ENCODE assay signal across 8 cellular contexts in genomic region chr1:174800221-174800791, GRCh38.
A peak's percentile ranks its signal among the peaks of the same experiment; 100 is the strongest.
DNase-seq lines count a peak whose midpoint lies in the region; ATAC-seq and TF ChIP-seq lines count a peak whose summit lies in the region.

No MANE protein-coding gene starts in this region.

- no peaks in the 10 kb centered on the region for H3K36me3 Mint-ChIP-seq in activated CD8-positive, alpha-beta memory T cell treated with anti-CD3 and anti-CD28 coated beads, Interleukin-2, amount 10 ng/mL, durations not matched to agents 7 days and 5 days
- no peaks in the 10 kb centered on the region for H3K36me3 Mint-ChIP-seq in T-helper 2 cell treated with Interferon-gamma antibody and Interleukin-4, amounts not matched to agents 5 μg/mL and 100 μg/mL, for 36 hours (ENCODE audit: low read depth)

- no peak for TF ChIP-seq RAD21 in neural cell (conservative IDR thresholded peaks at IDR 0.05)

- no peaks in the 10 kb centered on the region for H3K9me3 ChIP-seq in fibroblast of lung (ENCODE audit: control insufficient read depth, insufficient read depth, low read depth, low read length)
- H3K9me3 ChIP-seq in neural cell (ENCODE audit: low read length), result no peaks in the 10 kb centered on the region
- H3K9me3 ChIP-seq in MM.1S (replicated peaks; ENCODE audit: insufficient read depth, low read length), result no peaks in the 10 kb centered on the region

- peak overlapping the region; percentile 29 for H3K9ac ChIP-seq in fibroblast of lung (ENCODE audit: insufficient read depth, low read length)
- peak overlapping the region; percentile 88 for H3K9ac ChIP-seq in neural cell (ENCODE audit: low read length)
- H3K9ac ChIP-seq in MM.1S (ENCODE audit: low read length), result no peak overlapping the region

- H3K9me2 ChIP-seq in neural cell (ENCODE audit: insufficient read depth, low read length) (no peaks in the 10 kb centered on the region), MM.1S (replicated peaks; ENCODE audit: insufficient read depth, low read length) (no peaks in the 10 kb centered on the region)

- no peak for TF ChIP-seq CTCF in fibroblast of lung (conservative IDR thresholded peaks at IDR 0.05 in 1 of 2, IDR thresholded peaks at IDR 0.05 in 1 of 2; ENCODE audit: low read depth in 1 of 2, low read length in 2 of 2)
- TF ChIP-seq CTCF in neural cell (IDR thresholded peaks at IDR 0.05; ENCODE audit: poor library complexity, severe bottlenecking), result no peak
- TF ChIP-seq CTCF in MM.1S (IDR thresholded peaks at IDR 0.05; ENCODE audit: low read length), result no peak

- H3K27ac Mint-ChIP-seq in activated CD8-positive, alpha-beta memory T cell treated with anti-CD3 and anti-CD28 coated beads, Interleukin-2, amount 10 ng/mL, durations not matched to agents 7 days and 5 days, result no peak overlapping the region
- no peak overlapping the region for H3K27ac Mint-ChIP-seq in T-helper 2 cell treated with Interferon-gamma antibody and Interleukin-4, amounts not matched to agents 5 μg/mL and 100 μg/mL, for 36 hours

- H3K27me3 Mint-ChIP-seq in activated CD8-positive, alpha-beta memory T cell treated with anti-CD3 and anti-CD28 coated beads, Interleukin-2, amount 10 ng/mL, durations not matched to agents 7 days and 5 days, result no peaks in the 10 kb centered on the region
- no peaks in the 10 kb centered on the region for H3K27me3 Mint-ChIP-seq in T-helper 2 cell treated with Interferon-gamma antibody and Interleukin-4, amounts not matched to agents 5 μg/mL and 100 μg/mL, for 36 hours (ENCODE audit: low read depth)

- peak overlapping the region; percentile 35 for H3K27ac ChIP-seq in fibroblast of lung (ENCODE audit: insufficient read depth, low read length)
- peak overlapping the region; percentile 95 for H3K27ac ChIP-seq in neural cell (ENCODE audit: low read length)
- no peak overlapping the region for H3K27ac ChIP-seq in MM.1S (ENCODE audit: low read length)

- peak overlapping the region; percentile 35 to 84 (median 68) for H3K4me3 ChIP-seq in fibroblast of lung (replicated peaks in 1 of 4; ENCODE audit: control extremely low read depth in 1 of 4, insufficient read depth in 1 of 4, low read depth in 3 of 4, low read length in 4 of 4)
- H3K4me3 ChIP-seq in neural cell (ENCODE audit: low read length), result peak overlapping the region; percentile 71
- no peak overlapping the region for H3K4me3 ChIP-seq in MM.1S (ENCODE audit: low read length)

- H3K4me2 ChIP-seq in fibroblast of lung (ENCODE audit: extremely low read depth, insufficient read depth, low read length) (peak overlapping the region; percentile 91), neural cell (ENCODE audit: low read length) (peak overlapping the region; percentile 77), MM.1S (ENCODE audit: low read depth, low read length) (no peak overlapping the region)

- H2AFZ ChIP-seq in fibroblast of lung (ENCODE audit: low read length) (peak overlapping the region; percentile 96), neural cell (ENCODE audit: low read depth, low read length) (peak overlapping the region; percentile 3), MM.1S (ENCODE audit: low read length) (no peak overlapping the region)

- H3K4me1 ChIP-seq in fibroblast of lung (ENCODE audit: control insufficient read depth, extremely low read depth, insufficient read depth, low read length) (no peaks in the 10 kb centered on the region), MM.1S (ENCODE audit: low read length) (no peaks in the 10 kb centered on the region)

- H3K79me2 ChIP-seq in fibroblast of lung (ENCODE audit: control insufficient read depth, insufficient read depth, low read length) (no peaks in the 10 kb centered on the region), neural cell (replicated peaks; ENCODE audit: insufficient read depth, low read length) (peaks cover 45% of the 10 kb centered on the region), MM.1S (ENCODE audit: low read length) (no peaks in the 10 kb centered on the region)

- H4K20me1 ChIP-seq in fibroblast of lung (ENCODE audit: control insufficient read depth, extremely low read depth, insufficient read depth, low read length) (no peaks in the 10 kb centered on the region), neural cell (ENCODE audit: insufficient read depth) (no peaks in the 10 kb centered on the region), MM.1S (ENCODE audit: insufficient read depth, low read length) (no peaks in the 10 kb centered on the region)

- H3K4me1 Mint-ChIP-seq in activated CD8-positive, alpha-beta memory T cell treated with anti-CD3 and anti-CD28 coated beads, Interleukin-2, amount 10 ng/mL, durations not matched to agents 7 days and 5 days, result peaks cover 12% of the 10 kb centered on the region
- peaks cover 7% of the 10 kb centered on the region for H3K4me1 Mint-ChIP-seq in T-helper 2 cell treated with Interferon-gamma antibody and Interleukin-4, amounts not matched to agents 5 μg/mL and 100 μg/mL, for 36 hours (ENCODE audit: low read depth)

- ATAC-seq in activated CD8-positive, alpha-beta memory T cell treated with anti-CD3 and anti-CD28 coated beads, Interleukin-2, amount 10 ng/mL, durations not matched to agents 7 days and 5 days, result peak; percentile 28
- no peak for ATAC-seq in GM19351 (IDR thresholded peaks at IDR 0.05; ENCODE audit: unreplicated experiment)
- no peak for ATAC-seq in GM21515 (IDR thresholded peaks at IDR 0.05; ENCODE audit: unreplicated experiment)

- H3F3A ChIP-seq in neural cell (ENCODE audit: insufficient read depth, low read length, poor library complexity, severe bottlenecking) (peaks cover 19% of the 10 kb centered on the region), MM.1S (ENCODE audit: insufficient read depth, low read length) (no peaks in the 10 kb centered on the region)

- no peak overlapping the region for H3K4me3 Mint-ChIP-seq in activated CD8-positive, alpha-beta memory T cell treated with anti-CD3 and anti-CD28 coated beads, Interleukin-2, amount 10 ng/mL, durations not matched to agents 7 days and 5 days
- no peak overlapping the region for H3K4me3 Mint-ChIP-seq in T-helper 2 cell treated with Interferon-gamma antibody and Interleukin-4, amounts not matched to agents 5 μg/mL and 100 μg/mL, for 36 hours

- H3K27me3 ChIP-seq in fibroblast of lung (ENCODE audit: control insufficient read depth, insufficient read depth, low read length), result no peaks in the 10 kb centered on the region
- H3K27me3 ChIP-seq in neural cell (ENCODE audit: insufficient read depth, low read depth, low read length), result no peaks in the 10 kb centered on the region
- H3K27me3 ChIP-seq in MM.1S (replicated peaks; ENCODE audit: insufficient read depth, low read length), result no peaks in the 10 kb centered on the region

- no peaks in the 10 kb centered on the region for H3K36me3 ChIP-seq in fibroblast of lung (ENCODE audit: control insufficient read depth, insufficient read depth, low read length)
- no peaks in the 10 kb centered on the region for H3K36me3 ChIP-seq in neural cell (ENCODE audit: insufficient read depth, low read length)
- no peaks in the 10 kb centered on the region for H3K36me3 ChIP-seq in MM.1S (replicated peaks; ENCODE audit: insufficient read depth, low read length)

- DNase-seq in activated CD8-positive, alpha-beta memory T cell treated with anti-CD3 and anti-CD28 coated beads, Interleukin-2, amount 10 ng/mL, durations not matched to agents 7 days and 5 days, result peak; percentile 43
- DNase-seq in activated CD8-positive, alpha-beta memory T cell treated with anti-CD3 and anti-CD28 coated beads for 24 hours, result no peak
- peak; percentile 10 for DNase-seq in T-helper 2 cell treated with Interferon-gamma antibody and Interleukin-4, amounts not matched to agents 5 μg/mL and 100 μg/mL, for 36 hours (ENCODE audit: low spot score)
- DNase-seq in fibroblast of lung (ENCODE audit: low read depth in 2 of 2) (peak in 1 of 2 donors; percentile 15), MM.1S (no peak)

- no peak for TF ChIP-seq EP300 in neural cell (conservative IDR thresholded peaks at IDR 0.05; ENCODE audit: poor library complexity, severe bottlenecking)

- CTCF ChIA-PET in activated CD8-positive, alpha-beta memory T cell treated with anti-CD3 and anti-CD28 coated beads, Interleukin-2, amount 10 ng/mL, durations not matched to agents 7 days and 5 days (lab: Charles Lee), result interaction anchor here (0.9 to 3.4 kb wide), 10 partner anchors 10 to 538 kb away, joined by 3 to 20 read pairs (median 7); partner anchors contain the start of genes CACYBP and MRPS14

- H3K9me3 Mint-ChIP-seq in activated CD8-positive, alpha-beta memory T cell treated with anti-CD3 and anti-CD28 coated beads, Interleukin-2, amount 10 ng/mL, durations not matched to agents 7 days and 5 days (ENCODE audit: low read depth), result no peaks in the 10 kb centered on the region
- no peaks in the 10 kb centered on the region for H3K9me3 Mint-ChIP-seq in T-helper 2 cell treated with Interferon-gamma antibody and Interleukin-4, amounts not matched to agents 5 μg/mL and 100 μg/mL, for 36 hours

TF ChIP-seq in neural cell, 6 proteins besides CTCF, POLR2A, EP300 and RAD21:
- TF ChIP-seq TAF1 (IDR thresholded peaks at IDR 0.05; ENCODE audit: low read depth) (no peak), REST (IDR thresholded peaks at IDR 0.05; ENCODE audit: borderline replicate concordance) (peak; percentile 9)

Comparison
In these comparisons a context has a peak if more than half of its experiments do, and no peak if none do; other contexts are left out.
1. DNase-seq: peak in activated CD8-positive, alpha-beta memory T cell treated with anti-CD3 and anti-CD28 coated beads, Interleukin-2, amount 10 ng/mL, durations not matched to agents 7 days and 5 days (single experiment) and T-helper 2 cell treated with Interferon-gamma antibody and Interleukin-4, amounts not matched to agents 5 μg/mL and 100 μg/mL, for 36 hours (single experiment); none in activated CD8-positive, alpha-beta memory T cell treated with anti-CD3 and anti-CD28 coated beads for 24 hours (single experiment) and MM.1S (single experiment).